1 cellular context compared by ENCODE assay signal in the genomic region with DNA sequence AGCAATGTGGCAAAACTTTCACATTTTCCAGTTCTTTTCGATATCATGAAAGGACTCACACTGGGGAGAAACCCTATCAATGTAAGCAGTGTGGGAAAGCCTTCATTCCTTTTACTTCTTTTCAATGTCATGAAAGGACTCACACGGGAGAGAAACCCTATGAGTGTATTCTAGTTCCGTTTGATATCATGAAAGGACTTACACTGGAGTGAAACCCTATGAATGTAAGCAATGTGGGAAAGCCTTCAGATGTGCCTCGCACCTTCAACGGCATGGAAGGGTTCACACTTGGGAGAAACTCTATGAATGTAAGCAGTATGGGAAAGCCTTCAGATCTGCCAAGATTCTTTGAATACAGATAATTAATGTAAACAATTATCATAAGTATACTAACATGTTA.
TF ChIP-seq lines count a peak whose summit lies in the region.

No MANE protein-coding gene starts in this region.

TF ChIP-seq in liver, 16 proteins besides CTCF, POLR2A, EP300 and RAD21 (continued from another document):
- TF ChIP-seq, protein P1, sequence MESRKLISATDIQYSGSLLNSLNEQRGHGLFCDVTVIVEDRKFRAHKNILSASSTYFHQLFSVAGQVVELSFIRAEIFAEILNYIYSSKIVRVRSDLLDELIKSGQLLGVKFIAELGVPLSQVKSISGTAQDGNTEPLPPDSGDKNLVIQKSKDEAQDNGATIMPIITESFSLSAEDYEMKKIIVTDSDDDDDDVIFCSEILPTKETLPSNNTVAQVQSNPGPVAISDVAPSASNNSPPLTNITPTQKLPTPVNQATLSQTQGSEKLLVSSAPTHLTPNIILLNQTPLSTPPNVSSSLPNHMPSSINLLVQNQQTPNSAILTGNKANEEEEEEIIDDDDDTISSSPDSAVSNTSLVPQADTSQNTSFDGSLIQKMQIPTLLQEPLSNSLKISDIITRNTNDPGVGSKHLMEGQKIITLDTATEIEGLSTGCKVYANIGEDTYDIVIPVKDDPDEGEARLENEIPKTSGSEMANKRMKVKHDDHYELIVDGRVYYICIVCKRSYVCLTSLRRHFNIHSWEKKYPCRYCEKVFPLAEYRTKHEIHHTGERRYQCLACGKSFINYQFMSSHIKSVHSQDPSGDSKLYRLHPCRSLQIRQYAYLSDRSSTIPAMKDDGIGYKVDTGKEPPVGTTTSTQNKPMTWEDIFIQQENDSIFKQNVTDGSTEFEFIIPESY (IDR thresholded peaks at IDR 0.05): no peak
- TF ChIP-seq NR2F2 (IDR thresholded peaks at IDR 0.05) (no peak), TAF1 (conservative IDR thresholded peaks at IDR 0.05) (no peak), SP1 (IDR thresholded peaks at IDR 0.05) (no peak), FOXA2 (IDR thresholded peaks at IDR 0.05) (no peak), GABPA (IDR thresholded peaks at IDR 0.05 in 1 of 2, conservative IDR thresholded peaks at IDR 0.05 in 1 of 2) (no peak), YY1 (IDR thresholded peaks at IDR 0.05) (no peak)
- TF ChIP-seq, protein P2, sequence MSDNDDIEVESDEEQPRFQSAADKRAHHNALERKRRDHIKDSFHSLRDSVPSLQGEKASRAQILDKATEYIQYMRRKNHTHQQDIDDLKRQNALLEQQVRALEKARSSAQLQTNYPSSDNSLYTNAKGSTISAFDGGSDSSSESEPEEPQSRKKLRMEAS (IDR thresholded peaks at IDR 0.05): no peak
- TF ChIP-seq, protein P3, sequence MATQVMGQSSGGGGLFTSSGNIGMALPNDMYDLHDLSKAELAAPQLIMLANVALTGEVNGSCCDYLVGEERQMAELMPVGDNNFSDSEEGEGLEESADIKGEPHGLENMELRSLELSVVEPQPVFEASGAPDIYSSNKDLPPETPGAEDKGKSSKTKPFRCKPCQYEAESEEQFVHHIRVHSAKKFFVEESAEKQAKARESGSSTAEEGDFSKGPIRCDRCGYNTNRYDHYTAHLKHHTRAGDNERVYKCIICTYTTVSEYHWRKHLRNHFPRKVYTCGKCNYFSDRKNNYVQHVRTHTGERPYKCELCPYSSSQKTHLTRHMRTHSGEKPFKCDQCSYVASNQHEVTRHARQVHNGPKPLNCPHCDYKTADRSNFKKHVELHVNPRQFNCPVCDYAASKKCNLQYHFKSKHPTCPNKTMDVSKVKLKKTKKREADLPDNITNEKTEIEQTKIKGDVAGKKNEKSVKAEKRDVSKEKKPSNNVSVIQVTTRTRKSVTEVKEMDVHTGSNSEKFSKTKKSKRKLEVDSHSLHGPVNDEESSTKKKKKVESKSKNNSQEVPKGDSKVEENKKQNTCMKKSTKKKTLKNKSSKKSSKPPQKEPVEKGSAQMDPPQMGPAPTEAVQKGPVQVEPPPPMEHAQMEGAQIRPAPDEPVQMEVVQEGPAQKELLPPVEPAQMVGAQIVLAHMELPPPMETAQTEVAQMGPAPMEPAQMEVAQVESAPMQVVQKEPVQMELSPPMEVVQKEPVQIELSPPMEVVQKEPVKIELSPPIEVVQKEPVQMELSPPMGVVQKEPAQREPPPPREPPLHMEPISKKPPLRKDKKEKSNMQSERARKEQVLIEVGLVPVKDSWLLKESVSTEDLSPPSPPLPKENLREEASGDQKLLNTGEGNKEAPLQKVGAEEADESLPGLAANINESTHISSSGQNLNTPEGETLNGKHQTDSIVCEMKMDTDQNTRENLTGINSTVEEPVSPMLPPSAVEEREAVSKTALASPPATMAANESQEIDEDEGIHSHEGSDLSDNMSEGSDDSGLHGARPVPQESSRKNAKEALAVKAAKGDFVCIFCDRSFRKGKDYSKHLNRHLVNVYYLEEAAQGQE (IDR thresholded peaks at IDR 0.05): no peak
